Comparison of ENCODE assay signal across 8 cellular contexts in genomic region chr16:16861546-16861945, GRCh38.
DNase-seq lines count a peak whose midpoint lies in the region; ATAC-seq, FAIRE-seq and TF ChIP-seq lines count a peak whose summit lies in the region.

No MANE protein-coding gene starts in this region.

- H3K9ac ChIP-seq in endothelial cell of umbilical vein (replicated peaks; ENCODE audit: extremely low read depth, insufficient read depth, low read length) = no peak overlapping the region

- CTCF ChIA-PET in A673 (lab: Charles Lee) = interaction anchor here (0.8 kb wide), 1 partner anchor 717 kb away, joined by 5 read pairs; no protein-coding TSS in a partner anchor
- CTCF ChIA-PET in endothelial cell of umbilical vein (lab: Charles Lee) = no interaction called here

- H3K79me2 ChIP-seq in endothelial cell of umbilical vein (ENCODE audit: control insufficient read depth, insufficient read depth, low read length) = no peaks in the 10 kb centered on the region

- ATAC-seq in naive thymus-derived CD8-positive, alpha-beta T cell = peak in 1 of 2 donors; percentile 30
- ATAC-seq in GM18909 (IDR thresholded peaks at IDR 0.05; ENCODE audit: poor library complexity, unreplicated experiment) = no peak

- DNase-seq in A673 (ENCODE audit: low spot score) = peak; percentile 44
- peak; percentile 98 for DNase-seq in NCI-H510A treated with DMSO at 0.1 percent for 48 hours (lab: John Stamatoyannopoulos, UW)
- DNase-seq in activated CD8-positive, alpha-beta memory T cell treated with anti-CD3 and anti-CD28 coated beads for 1 hour (ENCODE audit: extremely low read depth in 1 of 2, low read depth in 1 of 2) = peak; percentile 17 to 18
- no peak for DNase-seq in endothelial cell of umbilical vein (ENCODE audit: low read depth, low spot score)
- DNase-seq in naive thymus-derived CD8-positive, alpha-beta T cell = peak; percentile 14 to 79 (median 50)
- DNase-seq in superior temporal gyrus (ENCODE audit: extremely low spot score) = peak; percentile 85

- H3K4me1 Mint-ChIP-seq in naive thymus-derived CD8-positive, alpha-beta T cell = peaks cover 0 to 2% (median 0%) of the 10 kb centered on the region in 4 donors

- POLR2A ChIA-PET in A673 (lab: Charles Lee; ENCODE audit: low non-redundant PET) = no interaction called here
- POLR2A ChIA-PET in endothelial cell of umbilical vein (lab: Charles Lee) = no interaction called here
- POLR2A ChIA-PET in naive thymus-derived CD8-positive, alpha-beta T cell (lab: Charles Lee) = interaction anchor here (0.7 kb wide), 3 partner anchors 19 to 510 kb away, joined by 3 to 6 read pairs (median 6); no protein-coding TSS in a partner anchor

- no peak overlapping the region for H3K4me2 ChIP-seq in endothelial cell of umbilical vein (ENCODE audit: insufficient read depth, low read length)

- no peak for TF ChIP-seq POLR2A in endothelial cell of umbilical vein (IDR thresholded peaks at IDR 0.05; ENCODE audit: low read depth, low read length)

- H3K9me3 Mint-ChIP-seq in naive thymus-derived CD8-positive, alpha-beta T cell = no peaks in the 10 kb centered on the region

- H4K20me1 ChIP-seq in endothelial cell of umbilical vein (replicated peaks; ENCODE audit: control insufficient read depth, extremely low read depth, insufficient read depth, low read length) = no peaks in the 10 kb centered on the region

- no peaks in the 10 kb centered on the region for H3K4me1 ChIP-seq in A673 (ENCODE audit: insufficient read depth, low read length, poor library complexity, severe bottlenecking)
- no peaks in the 10 kb centered on the region for H3K4me1 ChIP-seq in endothelial cell of umbilical vein (ENCODE audit: control insufficient read depth, extremely low read depth, insufficient read depth, low read length)

- FAIRE-seq in endothelial cell of umbilical vein (lab: Jason Lieb, UNC) = no peak

- no peak overlapping the region for H3K4me3 Mint-ChIP-seq in naive thymus-derived CD8-positive, alpha-beta T cell

- H3K27ac ChIP-seq in A673 (ENCODE audit: low read depth, low read length, poor library complexity, severe bottlenecking) (no peak overlapping the region), endothelial cell of umbilical vein (ENCODE audit: insufficient read depth, low read depth, low read length) (no peak overlapping the region)

- H2AFZ ChIP-seq in endothelial cell of umbilical vein (ENCODE audit: low read depth, low read length) = no peak overlapping the region

- no peaks in the 10 kb centered on the region for H3K9me1 ChIP-seq in endothelial cell of umbilical vein (replicated peaks; ENCODE audit: control insufficient read depth, extremely low read depth, insufficient read depth, low read length)

- H3K9me3 ChIP-seq in A673 (ENCODE audit: low read depth, low read length, poor library complexity, severe bottlenecking) = no peaks in the 10 kb centered on the region
- peaks cover 2% of the 10 kb centered on the region for H3K9me3 ChIP-seq in endothelial cell of umbilical vein (replicated peaks; ENCODE audit: control insufficient read depth, insufficient read depth, low read length)

- no peak overlapping the region for H3K27ac Mint-ChIP-seq in naive thymus-derived CD8-positive, alpha-beta T cell

- peaks cover 3 to 16% (median 5%) of the 10 kb centered on the region in 5 donors for H3K27me3 Mint-ChIP-seq in naive thymus-derived CD8-positive, alpha-beta T cell

- H3K4me3 ChIP-seq in A673 (ENCODE audit: low read depth, low read length, poor library complexity, severe bottlenecking) (no peak overlapping the region), endothelial cell of umbilical vein (replicated peaks in 1 of 3; ENCODE audit: insufficient read depth in 1 of 3, low read depth in 1 of 3, low read length in 3 of 3) (no peak overlapping the region)

- H3K36me3 Mint-ChIP-seq in naive thymus-derived CD8-positive, alpha-beta T cell = no peaks in the 10 kb centered on the region

- H3K27me3 ChIP-seq in A673 (replicated peaks; ENCODE audit: insufficient read depth, low read depth, low read length, poor library complexity) = no peaks in the 10 kb centered on the region
- no peaks in the 10 kb centered on the region for H3K27me3 ChIP-seq in endothelial cell of umbilical vein (ENCODE audit: control insufficient read depth in 2 of 2, insufficient read depth in 2 of 2, low read length in 2 of 2)

- TF ChIP-seq CTCF in A673 (conservative IDR thresholded peaks at IDR 0.05; ENCODE audit: low read depth, low read length) = peak; percentile 74
- TF ChIP-seq CTCF in GM12873 (IDR thresholded peaks at IDR 0.05; ENCODE audit: insufficient read depth, low read depth, low read length, missing control alignments) = peak; percentile 79
- TF ChIP-seq CTCF in endothelial cell of umbilical vein (IDR thresholded peaks at IDR 0.05; ENCODE audit: extremely low read depth in 1 of 2, insufficient read depth in 1 of 2, low read depth in 1 of 2, low read length in 2 of 2) = peak; percentile 35 to 37

- dilution Hi-C loops in endothelial cell of umbilical vein (cut with MboI; ENCODE audit: extremely low pct_ligation_motif_present, low sequenced_read_pairs) = no loop called here

- BruUV-seq in A673 (replicated peaks; lab: Mats Ljungman, UMichigan) (no TSS peak), endothelial cell of umbilical vein (replicated peaks; lab: Mats Ljungman, UMichigan) (no TSS peak)

- H3K36me3 ChIP-seq in A673 (ENCODE audit: insufficient read depth, low read length, poor library complexity, severe bottlenecking) = no peaks in the 10 kb centered on the region
- H3K36me3 ChIP-seq in endothelial cell of umbilical vein (ENCODE audit: control insufficient read depth in 2 of 2, extremely low read depth in 1 of 2, insufficient read depth in 2 of 2, low read length in 2 of 2) = no peaks in the 10 kb centered on the region

- intact Hi-C loops in A673 (cut with micrococcal nuclease; ENCODE audit: unreplicated experiment) = loop anchor here (10.0 kb wide), 1 partner anchor 603 kb away; no protein-coding TSS in a partner anchor
- intact Hi-C loops in endothelial cell of umbilical vein (cut with micrococcal nuclease) = no loop called here

TF ChIP-seq in endothelial cell of umbilical vein, 7 proteins besides CTCF, POLR2A, EP300 and RAD21:
- TF ChIP-seq FOS (IDR thresholded peaks at IDR 0.05; ENCODE audit: borderline replicate concordance, insufficient read depth, low read length) (no peak), MAX (IDR thresholded peaks at IDR 0.05; ENCODE audit: insufficient read depth, insufficient read length) (no peak), MYC (IDR thresholded peaks at IDR 0.05; ENCODE audit: low read depth, low read length) (no peak), POLR2AphosphoS5 (IDR thresholded peaks at IDR 0.05; ENCODE audit: insufficient read depth, low read depth, low read length) (no peak), JUN (IDR thresholded peaks at IDR 0.05; ENCODE audit: borderline replicate concordance, insufficient read depth, insufficient read length, low read depth) (no peak), EZH2 (IDR thresholded peaks at IDR 0.05; ENCODE audit: borderline replicate concordance, low read depth, low read length, severe bottlenecking) (no peak), GATA2 (IDR thresholded peaks at IDR 0.05; ENCODE audit: insufficient read depth, insufficient read length, low read depth, low read length) (no peak)
TF ChIP-seq in endothelial cell of umbilical vein: peak in this region for 0.
